18 cellular contexts compared by ENCODE assay signal in the genomic region with DNA sequence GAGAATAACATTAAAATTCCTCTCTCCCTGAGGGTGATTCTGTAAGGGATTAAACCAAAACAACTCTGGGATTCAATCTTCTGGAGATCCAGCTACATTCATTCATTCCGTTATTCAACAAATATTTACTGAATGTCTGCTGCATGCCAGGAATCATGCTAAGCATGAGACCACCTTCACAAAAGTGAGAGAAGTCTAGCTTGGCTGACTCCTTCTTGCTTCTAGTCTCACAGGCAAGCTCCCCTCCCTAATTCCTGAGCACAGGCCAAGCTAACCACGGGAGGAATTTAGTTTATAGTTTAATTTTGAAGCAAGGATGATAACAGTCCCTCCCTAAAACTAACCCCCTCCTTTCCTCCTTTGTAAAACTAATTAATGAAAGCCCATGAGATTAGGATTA.
A peak's percentile ranks its signal among the peaks of the same experiment; 100 is the strongest.
DNase-seq lines count a peak whose midpoint lies in the region; ATAC-seq and TF ChIP-seq lines count a peak whose summit lies in the region.
"Had no signal": no experiment of that assay in that cellular context is flagged by ENCODE, and none has a peak within 500 bp of the region (broad histone marks: within the 10 kb centered on the region; RNA-seq: fewer than 3 reads in every experiment).

No MANE protein-coding gene starts in this region.

- H3K9me3 ChIP-seq in testis (no peaks in the 10 kb centered on the region), BE2C (no peaks in the 10 kb centered on the region)

- peak overlapping the region; percentile 62 to 84 (median 82) for H3K27ac Mint-ChIP-seq in nephron

- H3K27me3 ChIP-seq in testis: no peaks in the 10 kb centered on the region
- H3K27me3 ChIP-seq in BE2C: no peaks in the 10 kb centered on the region
- H3K27me3 ChIP-seq: MG63 had no signal

- peak overlapping the region in 1 of 2 donors; percentile 34 for H3K27ac ChIP-seq in testis
- H3K27ac ChIP-seq: SK-N-MC had no signal

- peaks cover 12% of the 10 kb centered on the region for H3K9me3 Mint-ChIP-seq in nephron

- H3K4me3 Mint-ChIP-seq in nephron: no peak overlapping the region
- H3K4me3 Mint-ChIP-seq: CD14-positive monocyte had no signal

- DNase-seq in AG10803 (ENCODE audit: low read depth) (peak; percentile 66), NCI-H226 (peak; percentile 44), dedifferentiated amniotic fluid mesenchymal stem cell (ENCODE audit: extremely low spot score) (peak; percentile 59), testis (no peak), BE2C (no peak)
- DNase-seq: DND-41, Kasumi-1, MG63, NCI-H1048, NCI-H1436, NCI-H2029, NCI-H748 treated with DMSO at 0.1 percent for 48 hours, Right ventricle myocardium superior had no signal

- TF ChIP-seq POLR2A in testis (IDR thresholded peaks at IDR 0.05): no peak

- H3K36me3 Mint-ChIP-seq in nephron (ENCODE audit: low read depth): no peaks in the 10 kb centered on the region

- TF ChIP-seq CTCF in AG10803 (conservative IDR thresholded peaks at IDR 0.05; ENCODE audit: low read length) (no peak), nephron (IDR thresholded peaks at IDR 0.05; ENCODE audit: unreplicated experiment in 3 of 3) (no peak), testis (IDR thresholded peaks at IDR 0.05) (no peak), BE2C (IDR thresholded peaks at IDR 0.05; ENCODE audit: low read depth, low read length) (no peak)

- peaks cover 17% of the 10 kb centered on the region for H3K27me3 Mint-ChIP-seq in nephron (ENCODE audit: low read depth)

- WGBS in testis, 2 donors: 38 to 57% methylated on average over 2 of the region's 2 CpGs

- no peak overlapping the region for H3K4me3 ChIP-seq in AG10803 (ENCODE audit: low read length)
- H3K4me3 ChIP-seq in testis: no peak overlapping the region
- H3K4me3 ChIP-seq in BE2C (ENCODE audit: low read depth, low read length): no peak overlapping the region
- H3K4me3 ChIP-seq: MG63, SK-N-MC had no signal

- intact Hi-C loops in testis (cut with DNase I; ENCODE audit: low total_unique reads): no loop called here

- H3K36me3 ChIP-seq in testis (ENCODE audit: low read depth, missing control alignments): no peaks in the 10 kb centered on the region
- no peaks in the 10 kb centered on the region for H3K36me3 ChIP-seq in BE2C
- H3K36me3 ChIP-seq: MG63 had no signal

- peaks cover 20% of the 10 kb centered on the region for H3K4me1 Mint-ChIP-seq in nephron

- ATAC-seq in GM18511 (IDR thresholded peaks at IDR 0.05; ENCODE audit: unreplicated experiment) (no peak), HG03108 (IDR thresholded peaks at IDR 0.05; ENCODE audit: unreplicated experiment) (no peak)

- no peaks in the 10 kb centered on the region for H3K4me1 ChIP-seq in testis
- H3K4me1 ChIP-seq in BE2C: peaks cover 9% of the 10 kb centered on the region; the same call in 1 of the 2 replicates

Comparison
In these comparisons a context has a peak if more than half of its experiments do, and no peak if none do; other contexts are left out.
1. DNase-seq: peak in AG10803 (single experiment), NCI-H226 (single experiment) and dedifferentiated amniotic fluid mesenchymal stem cell (single experiment); none in testis (single experiment) and BE2C (single experiment).